ENCODE assay signal across 8 cellular contexts in genomic region chr5:110738503-110738811, GRCh38. TPM values are rescaled to one million over a fixed set of nuclear protein-coding genes. Genes with fewer than 3 reads are reported as not detected.
DNase-seq lines count a peak whose midpoint lies in the region; ATAC-seq lines count a peak whose summit lies in the region.

No MANE protein-coding gene starts in this region.

- ATAC-seq in GM19455 (IDR thresholded peaks at IDR 0.05; ENCODE audit: unreplicated experiment) (peak; percentile 66), HG03439 (IDR thresholded peaks at IDR 0.05; ENCODE audit: unreplicated experiment) (peak; percentile 70)

- H3K9me3 ChIP-seq in stomach smooth muscle (ENCODE audit: control insufficient read depth in 2 of 2, low read length in 2 of 2): no peaks in the 10 kb centered on the region

- H3K27me3 ChIP-seq in stomach smooth muscle (ENCODE audit: control insufficient read depth in 1 of 2, insufficient read depth in 2 of 2, low read length in 2 of 2): no peaks in the 10 kb centered on the region

- DNase-seq in D341Med (ENCODE audit: low spot score) (peak; percentile 77), amniotic stem cell (lab: John Stamatoyannopoulos, UW) (peak; percentile 66), iPS-NIHi7 (ENCODE audit: extremely low spot score) (peak; percentile 57), mesenteric fat pad (ENCODE audit: low spot score) (no peak), NCI-H1092 (lab: John Stamatoyannopoulos, UW) (no peak)

- peak overlapping the region; percentile 97 to 100 for H3K4me3 ChIP-seq in stomach smooth muscle (ENCODE audit: low read length in 2 of 2)

- H3K9ac ChIP-seq in stomach smooth muscle (ENCODE audit: low read length in 2 of 2): peak overlapping the region; percentile 83 to 89

- H3K27ac ChIP-seq in stomach smooth muscle (ENCODE audit: low read length): peak overlapping the region; percentile 72

- no peaks in the 10 kb centered on the region for H3K4me1 ChIP-seq in stomach smooth muscle (ENCODE audit: control insufficient read depth, insufficient read depth, low read length)

- no peaks in the 10 kb centered on the region for H3K36me3 ChIP-seq in stomach smooth muscle (ENCODE audit: control insufficient read depth in 2 of 2, insufficient read depth in 2 of 2, low read length in 2 of 2)

RNA-seq across cellular contexts. Expression of gene SLC25A46, which starts 0.3 kb away (rescaled TPM):
- 48.3 TPM for total RNA-seq in mesenteric fat pad

RNA-seq across cellular contexts. Expression of gene TMEM232, which starts 12.0 kb away (rescaled TPM):
- total RNA-seq in mesenteric fat pad: 2.5 TPM

Comparison
In these comparisons a context has a peak if more than half of its experiments do, and no peak if none do; other contexts are left out.
1. DNase-seq: peak in D341Med (single experiment), amniotic stem cell (single experiment) and iPS-NIHi7 (single experiment); none in mesenteric fat pad (single experiment) and NCI-H1092 (single experiment).